In the genomic region with DNA sequence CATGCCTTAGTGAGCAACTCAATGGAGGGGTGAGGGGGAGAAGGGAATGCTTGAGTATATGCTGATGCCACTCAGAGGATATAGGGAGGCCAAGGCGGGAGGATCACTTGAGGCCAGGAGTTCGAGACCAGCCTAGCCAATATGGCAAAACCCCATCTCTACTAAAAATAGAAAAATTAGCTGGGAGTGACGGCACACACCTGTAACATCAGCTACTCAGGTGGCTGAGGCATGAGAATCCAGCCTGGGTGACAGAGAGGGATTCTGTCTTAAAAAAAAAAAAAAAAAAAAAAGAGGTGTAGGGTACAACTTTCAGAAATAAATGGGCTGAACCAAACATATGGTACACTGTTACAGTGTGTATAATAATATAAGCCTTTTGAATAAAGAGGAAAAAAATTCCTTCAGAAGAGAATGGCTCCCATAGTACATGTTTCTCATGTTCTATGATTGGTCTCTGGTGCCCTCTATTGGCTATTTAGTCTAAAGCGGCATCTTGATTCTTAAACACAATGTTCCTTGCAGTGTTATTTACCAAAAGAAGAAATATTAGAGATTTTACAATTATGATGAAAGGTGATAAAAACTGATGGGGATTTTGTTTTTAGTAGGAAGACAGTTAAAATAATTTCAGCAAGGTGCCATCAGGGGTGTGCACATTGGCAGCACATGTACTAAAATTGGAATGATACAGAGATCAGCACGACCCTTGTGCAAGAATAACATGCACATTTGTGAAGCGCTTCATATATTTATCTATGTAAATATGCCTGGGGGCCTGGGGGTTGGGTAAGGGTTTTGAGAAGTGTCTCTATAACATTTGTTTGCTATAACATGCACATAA, we compare ENCODE assay signal across 8 cellular contexts.
A peak's percentile ranks its signal among the peaks of the same experiment; 100 is the strongest.
DNase-seq lines count a peak whose midpoint lies in the region; TF ChIP-seq lines count a peak whose summit lies in the region.

No MANE protein-coding gene starts in this region.

- peaks cover 4 to 9% (median 9%) of the 10 kb centered on the region in 3 experiments; a peak in 4 of 7 replicates for H3K36me3 Mint-ChIP-seq in H9 (ENCODE audit: insufficient read depth in 1 of 3, low read depth in 3 of 3)

- H3K4me1 Mint-ChIP-seq in H9 = peaks cover 17 to 20% of the 10 kb centered on the region in 2 experiments

- no peak overlapping the region for H3K18ac ChIP-seq in H9 (ENCODE audit: insufficient read length, low read depth, low read length)

- H3K79me1 ChIP-seq in H9 (ENCODE audit: insufficient read depth, low read depth, low read length, poor library complexity, severe bottlenecking) = no peaks in the 10 kb centered on the region

- no CpG with 5 or more reads among the region's 6 CpGs for WGBS in H9 (ENCODE audit: extremely low coverage, insufficient read length, low lambda C conversion rate)

- TF ChIP-seq CTCF in H9 (conservative IDR thresholded peaks at IDR 0.05) (peak; percentile 81), VCaP (conservative IDR thresholded peaks at IDR 0.05) (peak; percentile 79)

- H4K5ac ChIP-seq in H9 (ENCODE audit: insufficient read length, low read depth, low read length) = no peak overlapping the region

- no peaks in the 10 kb centered on the region for H4K20me1 ChIP-seq in H9 (ENCODE audit: control insufficient read depth, insufficient read depth, insufficient read length)

- H3K23me2 ChIP-seq in H9 (ENCODE audit: insufficient read length, low read depth, low read length, poor library complexity, severe bottlenecking) = no peaks in the 10 kb centered on the region

- no peak overlapping the region for H3K4me2 ChIP-seq in H9 (ENCODE audit: insufficient read depth, insufficient read length, low read length)

- no peaks in the 10 kb centered on the region for H3K9me3 Mint-ChIP-seq in H9

- H3K27me3 Mint-ChIP-seq in H9 (ENCODE audit: low read depth) = no peaks in the 10 kb centered on the region

- H3K9me3 ChIP-seq in H9 (ENCODE audit: control insufficient read depth, low read depth, low read length) = no peaks in the 10 kb centered on the region

- H3K79me2 ChIP-seq in H9 (ENCODE audit: insufficient read depth, low read length) = no peaks in the 10 kb centered on the region

- H2AFZ ChIP-seq in H9 (ENCODE audit: low read length) = no peak overlapping the region

- no peak overlapping the region for H2BK12ac ChIP-seq in H9 (ENCODE audit: insufficient read length, low read depth, low read length)

- H3T11ph ChIP-seq in H9 (ENCODE audit: low read length) = no peak overlapping the region

- H2BK20ac ChIP-seq in H9 (ENCODE audit: low read depth, low read length, poor library complexity, severe bottlenecking) = no peak overlapping the region

- H3K56ac ChIP-seq in H9 (ENCODE audit: insufficient read length, low read depth, low read length) = no peak overlapping the region

- no peak overlapping the region for H2BK5ac ChIP-seq in H9 (ENCODE audit: insufficient read length, low read length)

- H3K9ac ChIP-seq in H9 (ENCODE audit: extremely low read depth, insufficient read length, low read length) = no peak overlapping the region

- H3K23ac ChIP-seq in H9 (ENCODE audit: insufficient read length, low read depth, low read length) = no peak overlapping the region

- H4K91ac ChIP-seq in H9 (ENCODE audit: insufficient read length, low read depth, low read length) = no peak overlapping the region

- no peak overlapping the region for H4K8ac ChIP-seq in H9 (replicated peaks; ENCODE audit: insufficient read length, low read depth, low read length)

- no peak overlapping the region for H3K27ac ChIP-seq in H9 (ENCODE audit: insufficient read length, low read depth, low read length)
- H3K27ac ChIP-seq in VCaP = 0 out of 2 replicates have a peak overlapping the region, but pooled peaks have one; percentile 9

- no peak overlapping the region for H3K4me3 Mint-ChIP-seq in H9

- no peaks in the 10 kb centered on the region for H3K4me1 ChIP-seq in H9 (ENCODE audit: insufficient read depth, low read length)

- H3K27me3 ChIP-seq in H9 (ENCODE audit: insufficient read depth, low read length) = no peaks in the 10 kb centered on the region

- H3K14ac ChIP-seq in H9 (ENCODE audit: insufficient read depth, low read length) = no peak overlapping the region

- peak overlapping the region in 1 of 3 experiments; percentile 77; a peak in 1 of 7 replicates for H3K27ac Mint-ChIP-seq in H9

- no peak overlapping the region for H3K4ac ChIP-seq in H9 (ENCODE audit: low read depth, low read length)

- no peak overlapping the region for H2BK15ac ChIP-seq in H9 (ENCODE audit: low read depth, low read length)

- no peak overlapping the region for H2AK5ac ChIP-seq in H9 (ENCODE audit: insufficient read length, low read length)

- DNase-seq in DMS153 treated with DMSO at 0.1 percent for 48 hours (lab: John Stamatoyannopoulos, UW; ENCODE audit: unreplicated experiment) (peak; percentile 44), H9 (no peak), NCI-H2107 treated with DMSO at 0.1 percent for 48 hours (lab: John Stamatoyannopoulos, UW; ENCODE audit: unreplicated experiment) (peak; percentile 57), glomerular endothelial cell (ENCODE audit: extremely low read depth, low read depth, low spot score) (peak; percentile 78), pulmonary artery endothelial cell (ENCODE audit: low read depth, low spot score) (peak; percentile 56), HuH-7.5 (ENCODE audit: low spot score) (no peak)
- no peak for DNase-seq in activated CD4-positive, alpha-beta T cell treated with anti-CD3 and anti-CD28 coated beads, Interleukin-2, amount 50 U/mL, for 48 hours

- H2BK120ac ChIP-seq in H9 (ENCODE audit: low read depth, low read length, poor library complexity, severe bottlenecking) = no peak overlapping the region

Comparison
In these comparisons a context has a peak if more than half of its experiments do, and no peak if none do; other contexts are left out.
1. DNase-seq: peak in DMS153 treated with DMSO at 0.1 percent for 48 hours (single experiment), NCI-H2107 treated with DMSO at 0.1 percent for 48 hours (single experiment), glomerular endothelial cell (single experiment) and pulmonary artery endothelial cell (single experiment); none in H9 (single experiment), HuH-7.5 (single experiment) and activated CD4-positive, alpha-beta T cell treated with anti-CD3 and anti-CD28 coated beads, Interleukin-2, amount 50 U/mL, for 48 hours (0 of 2).